ENCODE assay signal across 1 cellular context in the genomic region with DNA sequence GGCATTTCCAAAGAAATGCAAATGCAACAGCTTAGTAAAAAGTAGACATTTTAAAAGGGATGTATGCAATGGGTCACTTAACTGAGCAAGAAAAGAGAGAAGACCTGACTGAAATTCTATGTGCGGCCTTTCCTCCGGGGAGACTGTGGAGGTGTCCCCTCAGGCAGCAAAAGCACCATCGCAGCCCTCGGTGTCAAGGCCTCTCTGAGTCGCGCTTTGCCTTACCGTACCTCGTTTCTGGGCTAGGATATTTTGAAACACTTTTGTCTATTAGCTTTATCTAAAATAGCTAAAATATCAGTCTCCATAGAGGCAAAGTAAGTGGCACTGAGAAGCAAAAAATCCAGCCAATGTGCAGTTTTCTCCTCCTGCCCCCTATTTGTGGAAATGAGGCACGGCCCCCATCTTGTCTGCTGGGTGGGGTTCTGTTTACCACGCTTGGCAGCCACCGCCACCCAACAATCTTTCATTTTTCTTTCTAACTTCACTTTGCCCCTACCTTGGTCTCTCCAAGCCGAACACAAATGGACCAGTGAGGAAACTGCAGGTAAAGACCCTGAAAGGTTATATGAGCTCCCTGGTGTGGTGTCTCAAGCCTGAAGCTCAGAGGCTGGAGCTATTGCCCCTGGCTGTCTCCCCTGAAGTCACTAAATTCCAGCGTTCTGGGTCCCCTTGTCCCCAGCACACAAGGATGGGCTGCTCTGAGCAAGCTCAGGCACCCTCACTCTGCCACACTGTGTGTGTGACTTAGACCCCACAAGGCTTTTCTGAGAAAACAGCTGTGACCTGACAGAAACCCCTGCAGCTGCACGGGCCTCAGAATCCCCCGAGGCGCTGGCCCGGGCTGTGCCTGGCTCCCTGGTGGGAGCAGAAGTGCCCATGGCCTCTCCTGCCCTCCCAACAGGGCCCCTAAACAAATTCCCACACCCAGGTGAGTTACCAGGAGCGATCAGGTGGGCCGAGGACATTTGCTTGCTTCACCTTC.
TF ChIP-seq lines count a peak whose summit lies in the region.

No MANE protein-coding gene starts in this region.

TF ChIP-seq in GM23338, 12 proteins besides CTCF, POLR2A, EP300 and RAD21 (continued from another document):
- TF ChIP-seq CREB1 (CRISPR knock-in tag; IDR thresholded peaks at IDR 0.05; ENCODE audit: low read depth): no peak
- no peak for TF ChIP-seq REST (IDR thresholded peaks at IDR 0.05; ENCODE audit: unreplicated experiment)
- TF ChIP-seq NANOG (IDR thresholded peaks at IDR 0.05; ENCODE audit: borderline replicate concordance): no peak
- TF ChIP-seq ZNF114 (CRISPR knock-in tag; IDR thresholded peaks at IDR 0.05): no peak
- TF ChIP-seq ZNF331 (CRISPR knock-in tag; IDR thresholded peaks at IDR 0.05; ENCODE audit: low read depth): no peak
- TF ChIP-seq POLR2AphosphoS5 (IDR thresholded peaks at IDR 0.05; ENCODE audit: low read depth): no peak
- TF ChIP-seq EZH2 (IDR thresholded peaks at IDR 0.05; ENCODE audit: low read depth, unreplicated experiment): no peak
- no peak for TF ChIP-seq JUNB (IDR thresholded peaks at IDR 0.05; ENCODE audit: unreplicated experiment)
- TF ChIP-seq STAT1 (IDR thresholded peaks at IDR 0.05; ENCODE audit: unreplicated experiment): no peak
- no peak for TF ChIP-seq ZNF462 (CRISPR knock-in tag; IDR thresholded peaks at IDR 0.05)
